Comparison of ENCODE assay signal across 8 cellular contexts in the genomic region with DNA sequence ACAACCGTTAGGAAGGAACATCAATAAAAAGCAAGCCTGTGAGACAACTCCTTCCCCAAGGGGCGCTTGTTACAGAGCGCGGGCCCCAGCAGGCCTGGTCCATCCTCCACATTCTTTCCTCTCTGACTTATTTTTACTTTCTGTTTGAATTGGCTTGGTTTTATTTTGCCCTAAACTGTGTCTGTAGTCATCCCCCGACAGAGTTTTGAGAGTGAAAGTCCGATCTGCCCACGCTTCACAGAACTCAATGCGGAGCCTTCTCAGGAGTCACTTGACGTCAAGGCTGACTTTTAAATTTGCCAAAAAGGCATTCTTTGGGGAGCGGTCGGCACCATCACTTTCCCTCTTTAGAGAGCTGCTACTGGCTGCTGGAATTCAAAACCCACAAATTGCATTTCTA.
DNase-seq lines count a peak whose midpoint lies in the region; ATAC-seq lines count a peak whose summit lies in the region.

No MANE protein-coding gene starts in this region.

- peaks cover 33% of the 10 kb centered on the region for H3K36me3 Mint-ChIP-seq in activated CD4-positive, alpha-beta T cell treated with anti-CD3 and anti-CD28 coated beads, Interleukin-2, amount 10 ng/mL, durations not matched to agents 7 days and 5 days (ENCODE audit: low read depth)

- H3K9me3 Mint-ChIP-seq in activated CD4-positive, alpha-beta T cell treated with anti-CD3 and anti-CD28 coated beads, Interleukin-2, amount 10 ng/mL, durations not matched to agents 7 days and 5 days: peaks cover 18% of the 10 kb centered on the region

- H3K27ac Mint-ChIP-seq in activated CD4-positive, alpha-beta T cell treated with anti-CD3 and anti-CD28 coated beads, Interleukin-2, amount 10 ng/mL, durations not matched to agents 7 days and 5 days: peak overlapping the region; percentile 93

- POLR2A ChIA-PET in activated CD4-positive, alpha-beta T cell treated with anti-CD3 and anti-CD28 coated beads, Interleukin-2, amount 10 ng/mL, durations not matched to agents 7 days and 5 days (lab: Charles Lee): no interaction called here

- ATAC-seq in GM18520 (IDR thresholded peaks at IDR 0.05; ENCODE audit: unreplicated experiment): peak; percentile 95
- peak; percentile 99 for ATAC-seq in HG02943 (IDR thresholded peaks at IDR 0.05; ENCODE audit: low read depth, unreplicated experiment)

- DNase-seq in activated CD4-positive, alpha-beta T cell treated with anti-CD3 and anti-CD28 coated beads, Interleukin-2, amount 10 ng/mL, durations not matched to agents 7 days and 5 days: peak; percentile 58
- DNase-seq in epidermal melanocyte (ENCODE audit: insufficient read length, low spot score) (peak; percentile 62), pons (ENCODE audit: low spot score) (peak; percentile 20), HuH-7.5 (ENCODE audit: low spot score) (no peak), SW480 (ENCODE audit: low spot score) (no peak), cerebellar cortex (ENCODE audit: low spot score) (no peak)

- CTCF ChIA-PET in activated CD4-positive, alpha-beta T cell treated with anti-CD3 and anti-CD28 coated beads, Interleukin-2, amount 10 ng/mL, durations not matched to agents 7 days and 5 days (lab: Charles Lee): interaction anchor here (0.9 to 4.6 kb wide), 6 partner anchors 9 to 252 kb away, joined by 3 to 25 read pairs (median 4); no protein-coding TSS in a partner anchor

- peaks cover 56% of the 10 kb centered on the region for H3K4me1 Mint-ChIP-seq in activated CD4-positive, alpha-beta T cell treated with anti-CD3 and anti-CD28 coated beads, Interleukin-2, amount 10 ng/mL, durations not matched to agents 7 days and 5 days

- H3K4me3 Mint-ChIP-seq in activated CD4-positive, alpha-beta T cell treated with anti-CD3 and anti-CD28 coated beads, Interleukin-2, amount 10 ng/mL, durations not matched to agents 7 days and 5 days: peak overlapping the region; percentile 61

- no peaks in the 10 kb centered on the region for H3K27me3 Mint-ChIP-seq in activated CD4-positive, alpha-beta T cell treated with anti-CD3 and anti-CD28 coated beads, Interleukin-2, amount 10 ng/mL, durations not matched to agents 7 days and 5 days

Comparison
In these comparisons a context has a peak if more than half of its experiments do, and no peak if none do; other contexts are left out.
1. DNase-seq: peak in activated CD4-positive, alpha-beta T cell treated with anti-CD3 and anti-CD28 coated beads, Interleukin-2, amount 10 ng/mL, durations not matched to agents 7 days and 5 days (single experiment), epidermal melanocyte (single experiment) and pons (single experiment); none in HuH-7.5 (single experiment), SW480 (single experiment) and cerebellar cortex (single experiment).